ENCODE assay signal across 25 cellular contexts in genomic region chr18:21257383-21257782, GRCh38. TPM values are rescaled to one million over a fixed set of nuclear protein-coding genes. Genes with fewer than 3 reads are reported as not detected.
DNase-seq lines count a peak whose midpoint lies in the region; ATAC-seq, FAIRE-seq and TF ChIP-seq lines count a peak whose summit lies in the region.
"Had no signal": no experiment of that assay in that cellular context is flagged by ENCODE, and none has a peak within 500 bp of the region (broad histone marks: within the 10 kb centered on the region; RNA-seq: fewer than 3 reads in every experiment).

No MANE protein-coding gene starts in this region.

- in situ Hi-C loops in GM13976 (cut with MboI; ENCODE audit: low sequenced_read_pairs, unreplicated experiment): no loop called here

- CTCF ChIA-PET in HEK293 (lab: Yijun Ruan, JAX): no interaction called here

- TF ChIP-seq CTCF in HEK293 (tag by site-specific recombination; IDR thresholded peaks at IDR 0.05) (no peak), astrocyte (IDR thresholded peaks at IDR 0.05; ENCODE audit: insufficient read depth, low read depth, low read length) (no peak), GM13976 (IDR thresholded peaks at IDR 0.05; ENCODE audit: borderline replicate concordance, control extremely low read depth, extremely low read depth, insufficient read depth, missing control alignments) (no peak)

- H3K27ac Mint-ChIP-seq in astrocyte (ENCODE audit: unreplicated experiment): peak overlapping the region; percentile 51
- H3K27ac Mint-ChIP-seq: activated naive CD4-positive, alpha-beta T cell treated with anti-CD3 and anti-CD28 coated beads, Interleukin-2, amount 10 ng/mL, durations not matched to agents 7 days and 5 days; activated T-cell treated with anti-CD3 and anti-CD28 coated beads, Interleukin-2, amount 50 U/mL, for 72 hours; brain; naive thymus-derived CD4-positive, alpha-beta T cell; T-helper 17 cell had no signal

- H3K27ac ChIP-seq in HEK293 (ENCODE audit: extremely low read depth, low read depth, low read length) (no peak overlapping the region), astrocyte (ENCODE audit: low read depth, low read length) (no peak overlapping the region)
- H3K27ac ChIP-seq: A549, pancreas, upper lobe of right lung had no signal

- H3K36me3 ChIP-seq in HEK293 (ENCODE audit: control insufficient read depth in 2 of 2, insufficient read depth in 1 of 2, low read length in 2 of 2) (no peaks in the 10 kb centered on the region), astrocyte (ENCODE audit: insufficient read depth, low read length) (no peaks in the 10 kb centered on the region)
- H3K36me3 ChIP-seq: pancreas, upper lobe of right lung had no signal

- no peak overlapping the region for H3K4me3 ChIP-seq in HEK293 (ENCODE audit: low read depth, low read length)
- H3K4me3 ChIP-seq in astrocyte (ENCODE audit: insufficient read depth, low read depth, low read length): no peak overlapping the region
- H3K4me3 ChIP-seq: A549, pancreas, upper lobe of right lung had no signal

- peak overlapping the region; percentile 34 for H3K4me3 Mint-ChIP-seq in astrocyte (ENCODE audit: unreplicated experiment)
- H3K4me3 Mint-ChIP-seq: activated naive CD4-positive, alpha-beta T cell treated with anti-CD3 and anti-CD28 coated beads, Interleukin-2, amount 10 ng/mL, durations not matched to agents 7 days and 5 days; activated T-cell treated with anti-CD3 and anti-CD28 coated beads, Interleukin-2, amount 50 U/mL, for 72 hours; brain; naive thymus-derived CD4-positive, alpha-beta T cell; T-helper 17 cell had no signal

- no peaks in the 10 kb centered on the region for H3K9me3 ChIP-seq in HEK293 (ENCODE audit: control insufficient read depth, insufficient read depth, low read depth, low read length)
- no peaks in the 10 kb centered on the region for H3K9me3 ChIP-seq in astrocyte (ENCODE audit: insufficient read depth, low read depth, low read length)
- H3K9me3 ChIP-seq: A549, pancreas, upper lobe of right lung had no signal

- no peak for ATAC-seq in GM19328 (IDR thresholded peaks at IDR 0.05; ENCODE audit: unreplicated experiment)
- ATAC-seq: A549; activated T-cell treated with anti-CD3 and anti-CD28 coated beads, Interleukin-2, amount 50 U/mL, for 72 hours; left lobe of liver; naive thymus-derived CD4-positive, alpha-beta T cell; pancreas; sciatic nerve; T-helper 17 cell; upper lobe of right lung had no signal

- no peaks in the 10 kb centered on the region for H3K27me3 ChIP-seq in astrocyte (ENCODE audit: insufficient read depth, low read length)
- H3K27me3 ChIP-seq: upper lobe of right lung had no signal

- H3K4me1 ChIP-seq in HEK293 (ENCODE audit: control insufficient read depth, insufficient read depth, low read length) (peaks cover 15% of the 10 kb centered on the region), astrocyte (ENCODE audit: insufficient read depth, low read length) (no peaks in the 10 kb centered on the region)
- H3K4me1 ChIP-seq: pancreas, upper lobe of right lung had no signal

- no peaks in the 10 kb centered on the region for H3K9me3 Mint-ChIP-seq in astrocyte (ENCODE audit: unreplicated experiment)
- H3K9me3 Mint-ChIP-seq: activated naive CD4-positive, alpha-beta T cell treated with anti-CD3 and anti-CD28 coated beads, Interleukin-2, amount 10 ng/mL, durations not matched to agents 7 days and 5 days; activated T-cell treated with anti-CD3 and anti-CD28 coated beads, Interleukin-2, amount 50 U/mL, for 72 hours; brain; naive thymus-derived CD4-positive, alpha-beta T cell had no signal

- DNase-seq in AG08395 (ENCODE audit: low spot score): peak; percentile 52
- DNase-seq in astrocyte (ENCODE audit: low read depth): peak; percentile 76
- DNase-seq in kidney tubule cell (ENCODE audit: low spot score): peak; percentile 60
- no peak for DNase-seq in NCI-H510A (lab: John Stamatoyannopoulos, UW)
- no peak for DNase-seq in GM13976 (ENCODE audit: low spot score)
- no peak for DNase-seq in NCI-H128 (lab: John Stamatoyannopoulos, UW; ENCODE audit: unreplicated experiment)
- DNase-seq: activated CD4-positive, alpha-beta T cell treated with anti-CD3 and anti-CD28 coated beads for 48 hours; activated naive CD4-positive, alpha-beta T cell treated with anti-CD3 and anti-CD28 coated beads, Interleukin-2, amount 10 ng/mL, durations not matched to agents 7 days and 5 days; activated T-cell treated with anti-CD3 and anti-CD28 coated beads, Interleukin-2, amount 50 U/mL, for 72 hours; glutamatergic neuron; H7; mesendoderm; naive thymus-derived CD4-positive, alpha-beta T cell; NCI-H1092 treated with DMSO at 0.1 percent for 48 hours; NCI-H2029 treated with DMSO at 0.1 percent for 48 hours; NCI-H446 treated with DMSO at 0.1 percent for 48 hours; pancreas; T-helper 17 cell; upper lobe of right lung had no signal

- no peaks in the 10 kb centered on the region for H3K27me3 Mint-ChIP-seq in astrocyte (ENCODE audit: low read depth, unreplicated experiment)

- POLR2A ChIA-PET in HEK293 (lab: Yijun Ruan, JAX): no interaction called here

- H3K79me2 ChIP-seq in astrocyte (ENCODE audit: insufficient read depth, low read length): no peaks in the 10 kb centered on the region

- no peaks in the 10 kb centered on the region for H4K20me1 ChIP-seq in astrocyte (ENCODE audit: insufficient read depth, low read length)

- peaks cover 35% of the 10 kb centered on the region for H3K4me1 Mint-ChIP-seq in astrocyte (ENCODE audit: low read depth, unreplicated experiment)
- H3K4me1 Mint-ChIP-seq: activated naive CD4-positive, alpha-beta T cell treated with anti-CD3 and anti-CD28 coated beads, Interleukin-2, amount 10 ng/mL, durations not matched to agents 7 days and 5 days; naive thymus-derived CD4-positive, alpha-beta T cell; T-helper 17 cell had no signal

- FAIRE-seq in astrocyte (lab: Jason Lieb, UNC): peak; percentile 29
- FAIRE-seq: A549, pancreas had no signal

- no peaks in the 10 kb centered on the region for H3K36me3 Mint-ChIP-seq in astrocyte (ENCODE audit: low read depth, unreplicated experiment)
- H3K36me3 Mint-ChIP-seq: activated naive CD4-positive, alpha-beta T cell treated with anti-CD3 and anti-CD28 coated beads, Interleukin-2, amount 10 ng/mL, durations not matched to agents 7 days and 5 days; brain; naive thymus-derived CD4-positive, alpha-beta T cell had no signal

- peak overlapping the region; percentile 18 for H3K4me2 ChIP-seq in astrocyte (ENCODE audit: low read length)
- H3K4me2 ChIP-seq: A549 had no signal

- no peak overlapping the region for H3K9ac ChIP-seq in astrocyte (ENCODE audit: low read length)

- H2AFZ ChIP-seq in astrocyte (ENCODE audit: low read depth, low read length): no peak overlapping the region

TF ChIP-seq in HEK293, 187 proteins besides CTCF, POLR2A, EP300 and RAD21:
- TF ChIP-seq ZNF518A (tag by site-specific recombination; conservative IDR thresholded peaks at IDR 0.05; ENCODE audit: low read depth) (no peak), KLF7 (tag by site-specific recombination; IDR thresholded peaks at IDR 0.05; ENCODE audit: borderline replicate concordance) (no peak), ZNF600 (tag by site-specific recombination; IDR thresholded peaks at IDR 0.05) (peak; percentile 66; the same call in 1 of the 2 replicates)
TF ChIP-seq in HEK293: peak in this region for 1.

RNA-seq across cellular contexts. Expression of gene GREB1L, which starts 15.4 kb away (rescaled TPM):
- 4.3 and 16.2 TPM in 2 replicates for total RNA-seq in astrocyte
- total RNA-seq: activated T-cell treated with anti-CD3 and anti-CD28 coated beads, Interleukin-2, amount 50 U/mL, for 72 hours; naive thymus-derived CD4-positive, alpha-beta T cell; T-helper 17 cell had no signal

Comparison
In these comparisons a context has a peak if more than half of its experiments do, and no peak if none do; other contexts are left out.
1. DNase-seq: peak in AG08395 (single experiment), astrocyte (single experiment) and kidney tubule cell (single experiment); none in NCI-H510A (single experiment), GM13976 (single experiment) and NCI-H128 (single experiment).